8 cellular contexts compared by ENCODE assay signal in the genomic region with DNA sequence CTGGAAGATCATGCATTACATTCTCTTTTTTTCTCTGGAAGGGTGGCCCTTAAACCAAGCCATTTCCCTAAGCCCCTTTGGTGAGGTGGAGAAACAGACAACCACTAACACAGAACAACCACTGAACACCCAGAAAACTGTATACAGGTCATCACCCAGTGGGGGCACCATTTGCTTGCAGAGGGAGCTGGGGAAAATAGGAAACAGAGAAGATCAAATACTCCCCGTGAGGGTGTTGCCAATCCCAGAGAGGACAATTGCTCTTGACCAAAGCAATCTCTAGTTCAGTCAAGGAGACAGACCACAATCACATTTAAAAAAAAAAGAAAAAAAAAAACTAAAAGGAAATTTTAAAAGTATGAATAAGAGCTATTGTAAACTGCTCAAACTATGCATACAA. TPM values are rescaled to one million over a fixed set of nuclear protein-coding genes. Genes with fewer than 3 reads are reported as not detected.
A peak's percentile ranks its signal among the peaks of the same experiment; 100 is the strongest.
DNase-seq lines count a peak whose midpoint lies in the region; ATAC-seq and TF ChIP-seq lines count a peak whose summit lies in the region.

No MANE protein-coding gene starts in this region.

- intact Hi-C loops in CD8-positive, alpha-beta T cell (cut with DNase I, micrococcal nuclease): no loop called here

- ATAC-seq in CD8-positive, alpha-beta T cell: no peak

- H3K36me3 Mint-ChIP-seq in chondrocyte (ENCODE audit: low read depth): peaks cover 10% of the 10 kb centered on the region
- no peaks in the 10 kb centered on the region for H3K36me3 Mint-ChIP-seq in CD8-positive, alpha-beta T cell

- H3K27ac ChIP-seq in CD8-positive, alpha-beta T cell (ENCODE audit: low read depth, low read length): no peak overlapping the region

- H3K4me3 Mint-ChIP-seq in chondrocyte (ENCODE audit: unreplicated experiment): no peak overlapping the region
- H3K4me3 Mint-ChIP-seq in CD8-positive, alpha-beta T cell: no peak overlapping the region

- TF ChIP-seq CTCF in AG09309 (IDR thresholded peaks at IDR 0.05; ENCODE audit: control insufficient read depth, insufficient read depth, low read depth, low read length, missing control alignments) (peak; percentile 32), chondrocyte (IDR thresholded peaks at IDR 0.05) (peak; percentile 32), GM13976 (IDR thresholded peaks at IDR 0.05; ENCODE audit: borderline replicate concordance, control extremely low read depth, extremely low read depth, insufficient read depth, missing control alignments) (no peak)
- TF ChIP-seq CTCF in CD8-positive, alpha-beta T cell (IDR thresholded peaks at IDR 0.05): no peak

- H3K9me3 ChIP-seq in CD8-positive, alpha-beta T cell (ENCODE audit: low read length): no peaks in the 10 kb centered on the region

- H3K4me3 ChIP-seq in AG09309 (ENCODE audit: control insufficient read depth, low read depth, low read length): no peak overlapping the region
- no peak overlapping the region for H3K4me3 ChIP-seq in CD8-positive, alpha-beta T cell (ENCODE audit: low read depth, low read length)

- CTCF ChIA-PET in CD8-positive, alpha-beta T cell (lab: Charles Lee): no interaction called here

- peak overlapping the region; percentile 51 for H3K27ac Mint-ChIP-seq in chondrocyte (ENCODE audit: unreplicated experiment)
- no peak overlapping the region for H3K27ac Mint-ChIP-seq in CD8-positive, alpha-beta T cell

- H3K27me3 Mint-ChIP-seq in chondrocyte (ENCODE audit: low read depth): no peaks in the 10 kb centered on the region
- H3K27me3 Mint-ChIP-seq in CD8-positive, alpha-beta T cell (ENCODE audit: low read depth): peaks cover 44% of the 10 kb centered on the region

- no peaks in the 10 kb centered on the region for H3K36me3 ChIP-seq in CD8-positive, alpha-beta T cell (ENCODE audit: insufficient read depth, low read length)

- no peaks in the 10 kb centered on the region for H3K9me3 Mint-ChIP-seq in chondrocyte (ENCODE audit: low read depth)
- H3K9me3 Mint-ChIP-seq in CD8-positive, alpha-beta T cell: no peaks in the 10 kb centered on the region

- H3K27me3 ChIP-seq in CD8-positive, alpha-beta T cell (ENCODE audit: insufficient read depth, low read length): peaks cover 9% of the 10 kb centered on the region

- in situ Hi-C loops in GM13976 (cut with MboI; ENCODE audit: low sequenced_read_pairs, unreplicated experiment): no loop called here

- no peak for DNase-seq in AG09309 (ENCODE audit: low read depth)
- peak; percentile 41 for DNase-seq in H4 (ENCODE audit: low spot score)
- DNase-seq in chondrocyte (ENCODE audit: low spot score): no peak
- peak; percentile 69 for DNase-seq in medulla oblongata (ENCODE audit: extremely low spot score)
- DNase-seq in COR-L47 (lab: John Stamatoyannopoulos, UW): no peak
- no peak for DNase-seq in GM13976 (ENCODE audit: low spot score)
- no peak for DNase-seq in CD8-positive, alpha-beta T cell
- DNase-seq in ecto neural progenitor cell (ENCODE audit: low spot score): no peak

- H3K4me1 Mint-ChIP-seq in chondrocyte (ENCODE audit: low read depth): peaks cover 53% of the 10 kb centered on the region
- H3K4me1 Mint-ChIP-seq in CD8-positive, alpha-beta T cell (ENCODE audit: low read depth): no peaks in the 10 kb centered on the region

- POLR2A ChIA-PET in CD8-positive, alpha-beta T cell (lab: Charles Lee): interaction anchor here (0.7 kb wide), 1 partner anchor 154 kb away, joined by 4 read pairs; no protein-coding TSS in a partner anchor

- H3K4me1 ChIP-seq in CD8-positive, alpha-beta T cell (ENCODE audit: insufficient read depth, low read length): no peaks in the 10 kb centered on the region

RNA-seq across cellular contexts. Expression of a gene that starts 0.9 kb away (rescaled TPM):
- 7.2 and 9.6 TPM in 2 replicates for total RNA-seq in H4 (2014; rRNA removed; shearing (Covaris generic))
- 137 to 142 TPM (median 142 TPM) in 3 replicates for total RNA-seq in chondrocyte
- not detected for total RNA-seq in CD8-positive, alpha-beta T cell

Comparison
In these comparisons a context has a peak if more than half of its experiments do, and no peak if none do; other contexts are left out.
1. DNase-seq: peak in H4 (single experiment) and medulla oblongata (single experiment); none in AG09309 (single experiment), chondrocyte (single experiment), COR-L47 (single experiment), GM13976 (single experiment), CD8-positive, alpha-beta T cell (0 of 7) and ecto neural progenitor cell (single experiment).
2. CTCF ChIP-seq: peak in AG09309 (single experiment) and chondrocyte (single experiment); none in GM13976 (single experiment) and CD8-positive, alpha-beta T cell (single experiment).
3. RNA of a gene that starts 0.9 kb away (total RNA-seq): 137 to 142 TPM in chondrocyte; 7.2 to 9.6 TPM in H4 and not detected in CD8-positive, alpha-beta T cell; every median in the first group is over 10 times any median in the second.